12 cellular contexts compared by ENCODE assay signal in the genomic region with DNA sequence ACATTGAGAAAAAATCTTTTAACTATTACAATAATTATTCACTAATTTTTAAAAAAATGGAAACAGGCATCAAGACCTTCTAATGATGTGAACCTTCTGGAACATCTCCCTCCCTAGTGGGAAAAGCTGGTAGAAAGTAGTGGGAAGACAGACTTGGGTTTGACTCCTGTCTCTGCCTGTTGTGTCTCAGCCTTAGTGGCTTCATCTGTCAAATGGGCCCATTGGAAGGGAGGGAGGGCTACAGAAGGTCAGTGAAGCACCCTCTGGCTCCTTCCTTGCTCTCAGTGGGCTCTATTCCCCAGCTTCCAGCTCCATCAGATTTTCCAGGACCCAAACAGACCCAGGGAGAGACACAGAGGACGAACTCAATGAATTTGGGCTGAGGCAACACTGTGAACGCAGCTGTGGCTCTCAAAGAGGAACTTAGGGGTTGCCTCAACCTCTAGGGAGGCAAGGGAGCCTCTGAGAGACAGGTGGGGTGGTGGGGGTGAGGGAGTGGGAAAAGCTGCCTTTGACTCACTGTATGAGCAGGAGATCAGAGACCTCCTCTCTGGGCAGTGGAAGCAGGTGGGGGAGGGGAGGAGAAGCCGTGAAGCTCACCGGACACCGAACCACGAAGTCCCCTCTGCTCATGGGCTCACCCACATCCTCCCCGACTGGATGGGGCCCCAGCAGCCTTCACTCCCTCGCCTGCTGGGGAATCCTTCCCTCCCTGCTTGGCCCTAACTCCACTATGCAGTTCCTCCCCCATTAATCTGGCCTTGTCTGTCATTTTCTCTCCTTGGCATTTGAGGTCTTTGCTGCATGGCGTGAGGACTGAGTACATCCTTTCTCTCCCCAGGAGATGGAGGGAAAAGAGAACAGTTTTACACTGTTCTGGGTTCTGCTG. TPM values are rescaled to one million over a fixed set of nuclear protein-coding genes. Genes with fewer than 3 reads are reported as not detected.
A peak's percentile ranks its signal among the peaks of the same experiment; 100 is the strongest.
DNase-seq lines count a peak whose midpoint lies in the region.
"Had no signal": no experiment of that assay in that cellular context is flagged by ENCODE, and none has a peak within 500 bp of the region (broad histone marks: within the 10 kb centered on the region; RNA-seq: fewer than 3 reads in every experiment).

No MANE protein-coding gene starts in this region.

- no peak overlapping the region for H2AFZ ChIP-seq in GM23248

- no peaks in the 10 kb centered on the region; the same call in 1 of the 2 replicates for H3K27me3 ChIP-seq in GM23248 (replicated peaks; ENCODE audit: insufficient read depth)

- DNase-seq in NK-92 treated with Interleukin-12 subunit alpha and Interleukin-12 subunit beta, amount 100 ng/mL, for 24 hours (lab: John Stamatoyannopoulos, UW) = peak; percentile 58
- no peak for DNase-seq in NK-92 (lab: John Stamatoyannopoulos, UW; ENCODE audit: unreplicated experiment)
- DNase-seq in Jurkat, Clone E6-1 (ENCODE audit: low read depth, low spot score) = peak; percentile 62
- DNase-seq in activated T-cell treated with anti-CD3 and anti-CD28 coated beads for 4 hours = peak; percentile 5
- peak; percentile 13 for DNase-seq in stimulated activated CD8-positive, alpha-beta memory T cell treated with anti-CD3 and anti-CD28 coated beads, Interleukin-4, amount 100 ng/mL, for 24 hours (ENCODE audit: low read depth)
- DNase-seq in dermis blood vessel endothelial cell = no peak
- DNase-seq in kidney glomerular epithelial cell (lab: John Stamatoyannopoulos, UW) = no peak
- no peak for DNase-seq in GM23248
- DNase-seq: NCI-H1436; stimulated activated naive CD4-positive, alpha-beta T cell had no signal

- H3K79me2 ChIP-seq in GM23248 (ENCODE audit: insufficient read depth) = no peaks in the 10 kb centered on the region

- no peaks in the 10 kb centered on the region for H3F3A ChIP-seq in GM23248 (ENCODE audit: insufficient read depth)

- no peaks in the 10 kb centered on the region for H3K9me2 ChIP-seq in GM23248 (ENCODE audit: insufficient read depth)

- no peak overlapping the region for H3K27ac ChIP-seq in GM23248
- H3K27ac ChIP-seq: 22Rv1 had no signal

- WGBS in GM23248 (ENCODE audit: low coverage in 1 of 2, low lambda C conversion rate in 2 of 2, missing lambda C conversion rate in 2 of 2), 2 experiments = 54% methylated on average over 7 to 9 of the region's 9 CpGs

- no peaks in the 10 kb centered on the region for H3K36me3 ChIP-seq in GM23248 (ENCODE audit: low read depth)

- peak overlapping the region; percentile 41 for H3K4me3 ChIP-seq in Jurkat, Clone E6-1 (ENCODE audit: low read length)
- no peak overlapping the region for H3K4me3 ChIP-seq in GM23248

- no peaks in the 10 kb centered on the region for H3K4me1 ChIP-seq in GM23248 (ENCODE audit: insufficient read depth)

- H3K9ac ChIP-seq in GM23248 = no peak overlapping the region

- in situ Hi-C loops in GM23248 (cut with MboI) = no loop called here

- H4K20me1 ChIP-seq in GM23248 (ENCODE audit: insufficient read depth) = no peaks in the 10 kb centered on the region

- H3K9me3 ChIP-seq in GM23248 (ENCODE audit: low read depth) = no peaks in the 10 kb centered on the region

- no peak overlapping the region for H3K4me2 ChIP-seq in GM23248 (ENCODE audit: unreplicated experiment)

RNA-seq across cellular contexts. Expression of gene CNR2, which starts 4.5 kb away (rescaled TPM):
- 5.9 TPM for polyA plus RNA-seq in Jurkat, Clone E6-1 (2012; ENCODE audit: insufficient read depth, insufficient read length)
- not detected in 2 replicates for total RNA-seq in dermis blood vessel endothelial cell
- total RNA-seq in GM23248 (2014; rRNA removed; shearing (Covaris generic)) = not detected in 2 replicates
- not detected in 2 replicates for polyA plus RNA-seq in GM23248 (2016; fragmentation: Nextera tagmentation; extraction: Ambion mirVana)
- total RNA-seq: neural crest cell had no signal

RNA-seq across cellular contexts. Expression of gene FUCA1, which starts 40.6 kb away (rescaled TPM):
- polyA plus RNA-seq in Jurkat, Clone E6-1 (2012; ENCODE audit: insufficient read depth, insufficient read length) = 15.9 TPM
- 10.7 and 20.6 TPM in 2 replicates for total RNA-seq in dermis blood vessel endothelial cell
- 11.5 and 15.4 TPM in 2 replicates for total RNA-seq in GM23248 (2014; rRNA removed; shearing (Covaris generic))
- polyA plus RNA-seq in GM23248 (2016; fragmentation: Nextera tagmentation; extraction: Ambion mirVana) = 13.3 and 15.2 TPM in 2 replicates

RNA-seq across cellular contexts. Expression of gene PNRC2, which starts 50.9 kb away (rescaled TPM):
- 236 TPM for polyA plus RNA-seq in Jurkat, Clone E6-1 (2012; ENCODE audit: insufficient read depth, insufficient read length)
- 157 and 190 TPM in 2 replicates for total RNA-seq in dermis blood vessel endothelial cell
- total RNA-seq in GM23248 (2014; rRNA removed; shearing (Covaris generic)) = 77.3 and 77.9 TPM in 2 replicates
- polyA plus RNA-seq in GM23248 (2016; fragmentation: Nextera tagmentation; extraction: Ambion mirVana) = 67.4 and 71.2 TPM in 2 replicates

Comparison
In these comparisons a context has a peak if more than half of its experiments do, and no peak if none do; other contexts are left out.
1. DNase-seq: peak in NK-92 treated with Interleukin-12 subunit alpha and Interleukin-12 subunit beta, amount 100 ng/mL, for 24 hours (single experiment), Jurkat, Clone E6-1 (single experiment), activated T-cell treated with anti-CD3 and anti-CD28 coated beads for 4 hours (single experiment) and stimulated activated CD8-positive, alpha-beta memory T cell treated with anti-CD3 and anti-CD28 coated beads, Interleukin-4, amount 100 ng/mL, for 24 hours (single experiment); none in NK-92 (single experiment), dermis blood vessel endothelial cell (single experiment), kidney glomerular epithelial cell (single experiment) and GM23248 (single experiment).